Comparison of ENCODE assay signal across 22 cellular contexts in the genomic region with DNA sequence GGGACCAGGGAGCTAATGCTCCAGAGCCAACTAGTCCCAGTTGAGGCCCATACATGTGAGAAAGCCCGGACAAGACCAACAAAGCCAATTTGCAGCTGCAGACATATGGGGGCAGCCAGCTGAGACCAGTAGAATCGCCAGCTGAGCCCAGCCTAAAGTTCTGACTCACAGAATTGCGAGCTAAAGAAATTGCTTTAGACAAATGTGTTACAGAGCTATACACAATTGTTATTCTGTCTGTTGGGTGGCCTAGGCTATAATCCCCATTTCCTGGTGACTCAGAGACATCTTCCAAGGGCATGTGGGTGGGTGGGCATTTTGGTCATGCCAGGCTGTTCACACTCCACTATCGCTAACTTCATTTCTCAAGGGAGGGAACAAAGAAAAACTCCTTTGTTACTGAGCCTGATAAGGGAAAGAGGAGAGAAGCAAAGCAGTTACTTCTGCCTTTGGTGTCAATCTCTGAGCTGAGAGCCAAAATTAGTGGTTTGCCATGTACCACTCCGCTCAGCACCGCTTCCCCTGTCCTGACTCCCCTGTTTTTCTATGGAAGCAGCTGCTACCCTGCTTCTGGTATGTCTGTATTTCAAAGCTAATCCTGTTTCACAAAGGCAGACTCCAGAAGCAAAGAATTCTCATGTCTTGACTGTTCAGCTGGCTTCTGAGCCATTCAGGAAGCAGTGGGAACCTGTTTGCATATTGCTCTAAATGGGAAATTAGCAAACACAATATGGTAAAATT. TPM values are rescaled to one million over a fixed set of nuclear protein-coding genes. Genes with fewer than 3 reads are reported as not detected.
"Had no signal": no experiment of that assay in that cellular context is flagged by ENCODE, and none has a peak within 500 bp of the region (broad histone marks: within the 10 kb centered on the region; RNA-seq: fewer than 3 reads in every experiment).

No MANE protein-coding gene starts in this region.

- DNase-seq: activated CD4-positive, CD25-positive, alpha-beta regulatory T cell treated with anti-CD3 and anti-CD28 coated beads, Interleukin-2, amount 50 U/mL, for 72 hours; activated naive CD4-positive, alpha-beta T cell treated with Interleukin-2 at 50 U/mL for 16 hours; activated T-cell treated with anti-CD3 and anti-CD28 coated beads for 4 hours; aorta; heart right ventricle; left colon; lower lobe of right lung; posterior cingulate gyrus; retina; stimulated activated CD4-positive, alpha-beta T cell treated with anti-CD3 and anti-CD28 coated beads, Interleukin-2, amount 100 ng/mL, for 48 hours; thyroid gland; uterus had no signal

- H3K36me3 ChIP-seq: heart right ventricle, lower lobe of right lung, thyroid gland, uterus had no signal

- H3K27ac Mint-ChIP-seq: activated T-helper 17 cell treated with anti-CD3 and anti-CD28 coated beads, Interleukin-2, amount 50 U/mL, for 72 hours; mesothelial cell of epicardium; stimulated activated memory B cell treated with anti-CD40 and anti-IgM and Interleukin-4, amounts not matched to agents 10 μg/mL and 1 μg/mL and 100 μg/mL, for 72 hours had no signal

- H3K4me3 Mint-ChIP-seq: activated T-helper 17 cell treated with anti-CD3 and anti-CD28 coated beads, Interleukin-2, amount 50 U/mL, for 72 hours; mesothelial cell of epicardium; stimulated activated memory B cell treated with anti-CD40 and anti-IgM and Interleukin-4, amounts not matched to agents 10 μg/mL and 1 μg/mL and 100 μg/mL, for 72 hours had no signal

- H3K9me3 Mint-ChIP-seq: activated T-helper 17 cell treated with anti-CD3 and anti-CD28 coated beads, Interleukin-2, amount 50 U/mL, for 72 hours; stimulated activated memory B cell treated with anti-CD40 and anti-IgM and Interleukin-4, amounts not matched to agents 10 μg/mL and 1 μg/mL and 100 μg/mL, for 72 hours had no signal

- H3K4me3 ChIP-seq: heart right ventricle, lower lobe of right lung, thyroid gland, uterus had no signal

- H3K27ac ChIP-seq: epithelial cell of prostate, heart right ventricle, lower lobe of right lung, thyroid gland, uterus had no signal

- H3K9me3 ChIP-seq: lower lobe of right lung, thyroid gland, uterus had no signal

- H3K4me1 Mint-ChIP-seq: activated T-helper 17 cell treated with anti-CD3 and anti-CD28 coated beads, Interleukin-2, amount 50 U/mL, for 72 hours; mesothelial cell of epicardium; stimulated activated memory B cell treated with anti-CD40 and anti-IgM and Interleukin-4, amounts not matched to agents 10 μg/mL and 1 μg/mL and 100 μg/mL, for 72 hours had no signal

- H3K36me3 Mint-ChIP-seq: mesothelial cell of epicardium; stimulated activated memory B cell treated with anti-CD40 and anti-IgM and Interleukin-4, amounts not matched to agents 10 μg/mL and 1 μg/mL and 100 μg/mL, for 72 hours had no signal

- H3K27me3 Mint-ChIP-seq: stimulated activated memory B cell treated with anti-CD40 and anti-IgM and Interleukin-4, amounts not matched to agents 10 μg/mL and 1 μg/mL and 100 μg/mL, for 72 hours had no signal

- H3K27me3 ChIP-seq: thyroid gland, uterus had no signal

- H3K4me1 ChIP-seq: heart right ventricle, lower lobe of right lung, thyroid gland, uterus had no signal

RNA-seq across cellular contexts. Expression of gene SCP2D1, which starts 26.1 kb away (rescaled TPM):
- total RNA-seq: activated CD8-positive, alpha-beta memory T cell treated with anti-CD3 and anti-CD28 coated beads for 36 hours; activated T-helper 17 cell treated with anti-CD3 and anti-CD28 coated beads, Interleukin-2, amount 50 U/mL, for 72 hours; aorta; cerebellum; dermis microvascular lymphatic vessel endothelial cell; fibroblast of lung; frontal cortex; left colon; lower lobe of right lung; mesothelial cell of epicardium; skeletal muscle tissue; thyroid gland; uterus had no signal
- polyA plus RNA-seq: aorta, fibroblast of lung, heart right ventricle had no signal
